8 cellular contexts compared by ENCODE assay signal in genomic region chr2:230411484-230412368, GRCh38. TPM values are rescaled to one million over a fixed set of nuclear protein-coding genes. Genes with fewer than 3 reads are reported as not detected.
DNase-seq lines count a peak whose midpoint lies in the region; ATAC-seq and TF ChIP-seq lines count a peak whose summit lies in the region.

No MANE protein-coding gene starts in this region.

- peaks cover 59% of the 10 kb centered on the region for H3K4me1 Mint-ChIP-seq in activated naive CD8-positive, alpha-beta T cell treated with anti-CD3 and anti-CD28 coated beads for 36 hours
- peaks cover 46% of the 10 kb centered on the region for H3K4me1 Mint-ChIP-seq in osteocyte (ENCODE audit: unreplicated experiment)

- H3K36me3 Mint-ChIP-seq in activated naive CD8-positive, alpha-beta T cell treated with anti-CD3 and anti-CD28 coated beads for 36 hours: peaks cover 9% of the 10 kb centered on the region
- no peaks in the 10 kb centered on the region for H3K36me3 Mint-ChIP-seq in osteocyte (ENCODE audit: unreplicated experiment)

- H3K4me3 ChIP-seq in urinary bladder (ENCODE audit: low read depth, low read length): peak overlapping the region; percentile 52

- no peaks in the 10 kb centered on the region for H3K36me3 ChIP-seq in urinary bladder (ENCODE audit: insufficient read depth)

- ATAC-seq in GM19463 (IDR thresholded peaks at IDR 0.05; ENCODE audit: unreplicated experiment) (peak; percentile 53), HG03565 (IDR thresholded peaks at IDR 0.05; ENCODE audit: unreplicated experiment) (peak; percentile 32)

- no peaks in the 10 kb centered on the region for H3K27me3 Mint-ChIP-seq in activated naive CD8-positive, alpha-beta T cell treated with anti-CD3 and anti-CD28 coated beads for 36 hours
- no peaks in the 10 kb centered on the region for H3K27me3 Mint-ChIP-seq in osteocyte (ENCODE audit: unreplicated experiment)

- H3K27ac Mint-ChIP-seq in activated naive CD8-positive, alpha-beta T cell treated with anti-CD3 and anti-CD28 coated beads for 36 hours: peak overlapping the region; percentile 98
- H3K27ac Mint-ChIP-seq in osteocyte (ENCODE audit: unreplicated experiment): peak overlapping the region; percentile 99

- peak; percentile 15 for DNase-seq in DMS114 treated with DMSO at 0.1 percent for 48 hours (lab: John Stamatoyannopoulos, UW; ENCODE audit: unreplicated experiment)
- peak; percentile 20 for DNase-seq in SHP77 treated with DMSO at 0.1 percent for 48 hours (lab: John Stamatoyannopoulos, UW)
- DNase-seq in activated naive CD8-positive, alpha-beta T cell treated with anti-CD3 and anti-CD28 coated beads for 36 hours: peak; percentile 80
- DNase-seq in head of caudate nucleus: peak in 33 of 42 donors; percentile 12 to 69 (median 47)
- DNase-seq in osteocyte (ENCODE audit: extremely low spot score, unreplicated experiment): peak; percentile 87

- WGBS in urinary bladder: 1% methylated on average over 61 of the region's 61 CpGs

- H3K4me3 Mint-ChIP-seq in activated naive CD8-positive, alpha-beta T cell treated with anti-CD3 and anti-CD28 coated beads for 36 hours: peak overlapping the region; percentile 98
- peak overlapping the region; percentile 96 for H3K4me3 Mint-ChIP-seq in osteocyte (ENCODE audit: unreplicated experiment)

- intact Hi-C loops in head of caudate nucleus (cut with DNase I): no loop called here

- no peak for TF ChIP-seq CTCF in osteocyte (IDR thresholded peaks at IDR 0.05)

- peaks cover 5% of the 10 kb centered on the region for H3K9me3 Mint-ChIP-seq in activated naive CD8-positive, alpha-beta T cell treated with anti-CD3 and anti-CD28 coated beads for 36 hours
- no peaks in the 10 kb centered on the region for H3K9me3 Mint-ChIP-seq in osteocyte (ENCODE audit: unreplicated experiment)

- H3K4me1 ChIP-seq in urinary bladder (ENCODE audit: insufficient read depth): no peaks in the 10 kb centered on the region

- H3K27ac ChIP-seq in urinary bladder (ENCODE audit: low read depth): peak overlapping the region; percentile 78

RNA-seq across cellular contexts. Expression of gene SP100, which starts 4.3 kb away (rescaled TPM):
- total RNA-seq in activated naive CD8-positive, alpha-beta T cell treated with anti-CD3 and anti-CD28 coated beads for 36 hours: 100 to 1,000 TPM; 108 to 112 TPM
- total RNA-seq in osteocyte (120 and 122 TPM in 2 replicates), urinary bladder (82.3 TPM)
- 51.9 TPM for polyA plus RNA-seq in urinary bladder

Comparison
In these comparisons a context has a peak if more than half of its experiments do, and no peak if none do; other contexts are left out.
1. Peak in every context shown above with its lines: DNase-seq, ATAC-seq, H3K4me3 ChIP-seq and H3K27ac ChIP-seq.
2. DNase-seq: peak in every context shown above with its lines; median percentile 87 in osteocyte; 80 in activated naive CD8-positive, alpha-beta T cell treated with anti-CD3 and anti-CD28 coated beads for 36 hours; 47 in head of caudate nucleus; 20 in SHP77 treated with DMSO at 0.1 percent for 48 hours; 15 in DMS114 treated with DMSO at 0.1 percent for 48 hours.